1 cellular context compared by ENCODE assay signal in genomic region chr15:39511000-39511914, GRCh38.
TF ChIP-seq lines count a peak whose summit lies in the region.

No MANE protein-coding gene starts in this region.

TF ChIP-seq in K562, 482 proteins besides CTCF, POLR2A, EP300 and RAD21 (continued from another document):
- no peak for TF ChIP-seq GTF2B (IDR thresholded peaks at IDR 0.05; ENCODE audit: extremely low read depth, insufficient read length)
- no peak for TF ChIP-seq MTA2 (IDR thresholded peaks at IDR 0.05; ENCODE audit: low read depth)
- no peak for TF ChIP-seq RBFOX2 (IDR thresholded peaks at IDR 0.05; ENCODE audit: low read depth, low read length)
- no peak for TF ChIP-seq SRSF7 (optimal IDR thresholded peaks at IDR 0.05; ENCODE audit: low read depth, low read length)
- TF ChIP-seq FOSL1 (tag; conservative IDR thresholded peaks at IDR 0.05) = peak; percentile 68
- 0 out of 2 replicates have a peak, but pooled peaks have one; percentile 19 for TF ChIP-seq ZBTB26 (CRISPR knock-in tag; IDR thresholded peaks at IDR 0.05)
- TF ChIP-seq PKNOX1 (IDR thresholded peaks at IDR 0.05) = peak; percentile 25; the same call in 1 of the 2 replicates
- no peak for TF ChIP-seq ETV6 (IDR thresholded peaks at IDR 0.05; ENCODE audit: borderline replicate concordance in 1 of 2, low read depth in 2 of 2, low read length in 1 of 2)
- TF ChIP-seq ETV6 (CRISPR knock-in tag; IDR thresholded peaks at IDR 0.05; ENCODE audit: borderline replicate concordance) = no peak
- TF ChIP-seq NRF1 (conservative IDR thresholded peaks at IDR 0.05 in 1 of 2, IDR thresholded peaks at IDR 0.05 in 1 of 2) = peak; percentile 22 to 37; a peak in 1 of 4 replicates
